In the genomic region with DNA sequence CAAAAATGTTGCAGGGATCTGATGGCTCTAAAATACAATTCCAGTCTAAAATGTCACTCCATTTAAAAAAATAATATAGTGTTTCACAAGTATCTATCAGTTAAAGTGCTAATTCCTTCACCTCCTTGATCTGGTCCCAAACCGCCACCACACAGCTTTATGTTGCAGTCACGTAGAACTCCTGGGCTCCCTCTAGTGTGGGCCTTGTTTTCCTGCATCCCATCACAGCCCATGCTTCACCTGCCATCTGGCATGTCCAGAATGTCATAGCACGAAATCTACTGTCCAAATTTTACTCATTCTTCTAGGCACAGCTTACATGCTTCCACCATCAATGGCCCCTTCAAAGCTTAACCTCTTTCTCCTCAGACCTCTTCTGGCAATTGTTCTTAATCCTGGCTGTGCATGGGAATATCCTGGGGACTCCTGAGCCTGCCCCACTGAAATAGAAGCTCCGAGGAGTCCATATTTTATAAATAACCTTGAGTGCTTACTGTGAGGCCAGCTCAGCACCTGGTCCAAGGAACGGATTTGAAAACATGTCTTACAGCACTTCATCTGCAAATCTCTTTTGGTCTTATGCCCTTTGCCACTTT, we compare ENCODE assay signal across 8 cellular contexts. TPM values are rescaled to one million over a fixed set of nuclear protein-coding genes. Genes with fewer than 3 reads are reported as not detected.
A peak's percentile ranks its signal among the peaks of the same experiment; 100 is the strongest.
DNase-seq lines count a peak whose midpoint lies in the region; ATAC-seq and TF ChIP-seq lines count a peak whose summit lies in the region.

No MANE protein-coding gene starts in this region.

- H3K4me3 Mint-ChIP-seq in osteocyte (ENCODE audit: unreplicated experiment) (no peak overlapping the region), T-helper 17 cell (no peak overlapping the region)

- DNase-seq in ELR (ENCODE audit: low read depth), result peak; percentile 56
- DNase-seq in GM23248, result peak; percentile 61
- peak; percentile 58 for DNase-seq in NCI-H2029 (lab: John Stamatoyannopoulos, UW)
- peak; percentile 19 for DNase-seq in mammary epithelial cell
- DNase-seq in osteocyte (ENCODE audit: extremely low spot score, unreplicated experiment), result no peak
- no peak for DNase-seq in T-helper 17 cell
- no peak for DNase-seq in aorta
- no peak for DNase-seq in inferior parietal cortex (ENCODE audit: extremely low spot score)

- no peaks in the 10 kb centered on the region for H3K9me2 ChIP-seq in GM23248 (ENCODE audit: insufficient read depth)

- H3K9me3 ChIP-seq in GM23248 (ENCODE audit: low read depth) (no peaks in the 10 kb centered on the region), mammary epithelial cell (replicated peaks; ENCODE audit: insufficient read depth, low read length) (no peaks in the 10 kb centered on the region), T-helper 17 cell (ENCODE audit: control insufficient read depth, low read length, poor library complexity, severe bottlenecking) (peaks cover 1% of the 10 kb centered on the region), aorta (ENCODE audit: control insufficient read depth, low read length) (no peaks in the 10 kb centered on the region)

- H3K4me1 Mint-ChIP-seq in osteocyte (ENCODE audit: unreplicated experiment) (no peaks in the 10 kb centered on the region), T-helper 17 cell (no peaks in the 10 kb centered on the region)

- H3K27me3 ChIP-seq in GM23248 (replicated peaks; ENCODE audit: insufficient read depth) (no peaks in the 10 kb centered on the region), mammary epithelial cell (ENCODE audit: insufficient read depth, low read length) (no peaks in the 10 kb centered on the region), aorta (ENCODE audit: control insufficient read depth in 1 of 2, insufficient read depth in 2 of 2, low read length in 1 of 2) (peaks cover 0 to 3% of the 10 kb centered on the region in 2 donors)

- CTCF ChIA-PET in mammary epithelial cell (lab: Charles Lee; ENCODE audit: low non-redundant PET), result no interaction called here

- 19 to 28% methylated on average over 5 of the region's 5 CpGs for WGBS in GM23248 (ENCODE audit: low coverage in 1 of 2, low lambda C conversion rate in 2 of 2, missing lambda C conversion rate in 2 of 2), 2 experiments
- WGBS in mammary epithelial cell (ENCODE audit: low coverage, missing lambda C conversion rate), result 57% methylated on average over 5 of the region's 5 CpGs
- WGBS in aorta, 2 donors, result 46 to 65% methylated on average over 5 of the region's 5 CpGs

- no peak overlapping the region for H3K9ac ChIP-seq in GM23248
- no peak overlapping the region for H3K9ac ChIP-seq in mammary epithelial cell (ENCODE audit: insufficient read depth, low read length)

- H4K20me1 ChIP-seq in GM23248 (ENCODE audit: insufficient read depth) (no peaks in the 10 kb centered on the region), mammary epithelial cell (ENCODE audit: insufficient read depth, low read length) (no peaks in the 10 kb centered on the region)

- H3F3A ChIP-seq in GM23248 (ENCODE audit: insufficient read depth), result no peaks in the 10 kb centered on the region

- H3K4me1 ChIP-seq in GM23248 (ENCODE audit: insufficient read depth), result no peaks in the 10 kb centered on the region
- H3K4me1 ChIP-seq in mammary epithelial cell (ENCODE audit: insufficient read depth, low read length), result no peaks in the 10 kb centered on the region
- H3K4me1 ChIP-seq in aorta (ENCODE audit: control insufficient read depth in 1 of 2, insufficient read depth in 2 of 2, low read length in 2 of 2), result no peaks in the 10 kb centered on the region

- H2AFZ ChIP-seq in GM23248 (no peak overlapping the region), mammary epithelial cell (ENCODE audit: low read depth, low read length) (no peak overlapping the region)

- H3K4me2 ChIP-seq in GM23248 (ENCODE audit: unreplicated experiment) (no peak overlapping the region), mammary epithelial cell (ENCODE audit: insufficient read depth, low read depth, low read length) (no peak overlapping the region)

- H3K4me3 ChIP-seq in GM23248 (no peak overlapping the region), mammary epithelial cell (replicated peaks in 1 of 3; ENCODE audit: insufficient read depth in 1 of 3, low read depth in 2 of 3, low read length in 3 of 3) (no peak overlapping the region), aorta (ENCODE audit: low read length in 2 of 2) (no peak overlapping the region)

- intact Hi-C loops in mammary epithelial cell (cut with micrococcal nuclease), result loop anchor here (1.0 kb wide), 1 partner anchor 45 kb away; no protein-coding TSS in a partner anchor
- intact Hi-C loops in aorta (cut with DNase I), result no loop called here

- H3K27me3 Mint-ChIP-seq in osteocyte (ENCODE audit: unreplicated experiment) (peaks cover 2% of the 10 kb centered on the region), T-helper 17 cell (peaks cover 9% of the 10 kb centered on the region)

- ATAC-seq in T-helper 17 cell (no peak), aorta (ENCODE audit: low FRiP score) (no peak)

- peak; percentile 59 to 73 for TF ChIP-seq CTCF in mammary epithelial cell (conservative IDR thresholded peaks at IDR 0.05 in 1 of 2, IDR thresholded peaks at IDR 0.05 in 1 of 2; ENCODE audit: extremely low read depth in 1 of 2, insufficient read depth in 1 of 2, low read depth in 1 of 2, low read length in 2 of 2)
- TF ChIP-seq CTCF in osteocyte (IDR thresholded peaks at IDR 0.05), result peak; percentile 57

- dilution Hi-C loops in mammary epithelial cell (cut with HindIII; ENCODE audit: low sequenced_read_pairs), result no loop called here

- H3K27ac Mint-ChIP-seq in osteocyte (ENCODE audit: unreplicated experiment) (no peak overlapping the region), T-helper 17 cell (no peak overlapping the region)

- H3K36me3 ChIP-seq in GM23248 (ENCODE audit: low read depth) (no peaks in the 10 kb centered on the region), mammary epithelial cell (ENCODE audit: insufficient read depth, low read length) (no peaks in the 10 kb centered on the region), aorta (ENCODE audit: control insufficient read depth in 1 of 2, insufficient read depth in 2 of 2, low read length in 1 of 2) (no peaks in the 10 kb centered on the region)

- H3K36me3 Mint-ChIP-seq in osteocyte (ENCODE audit: unreplicated experiment) (no peaks in the 10 kb centered on the region), T-helper 17 cell (ENCODE audit: low read depth) (no peaks in the 10 kb centered on the region)

- no peaks in the 10 kb centered on the region for H3K9me3 Mint-ChIP-seq in osteocyte (ENCODE audit: unreplicated experiment)

- H3K27ac ChIP-seq in GM23248 (no peak overlapping the region), mammary epithelial cell (ENCODE audit: insufficient read depth, low read depth, low read length) (no peak overlapping the region), aorta (ENCODE audit: low read depth in 1 of 2, low read length in 2 of 2) (no peak overlapping the region)

- H3K79me2 ChIP-seq in GM23248 (ENCODE audit: insufficient read depth) (no peaks in the 10 kb centered on the region), mammary epithelial cell (ENCODE audit: insufficient read depth, low read length) (no peaks in the 10 kb centered on the region)

- BruUV-seq in mammary epithelial cell (replicated peaks; lab: Mats Ljungman, UMichigan), result no TSS peak

- in situ Hi-C loops in GM23248 (cut with MboI), result loop anchor here (25.0 kb wide), 1 partner anchor 1516 kb away; no protein-coding TSS in a partner anchor
- in situ Hi-C loops in mammary epithelial cell (cut with MboI; ENCODE audit: low sequenced_read_pairs in 2 of 2), result no loop called here

RNA-seq across cellular contexts. Expression of gene FYB2, which starts 15.5 kb away (rescaled TPM):
- total RNA-seq in GM23248 (2014; rRNA removed; shearing (Covaris generic)), result not detected in 2 replicates
- polyA plus RNA-seq in GM23248 (2016; fragmentation: Nextera tagmentation; extraction: Ambion mirVana) (not detected in 2 replicates), mammary epithelial cell (not detected), aorta (1 to 10 TPM in 1 of 2 donors, not detected in 1; 1.5 TPM)
- total RNA-seq in mammary epithelial cell (not detected), osteocyte (not detected in 2 replicates), T-helper 17 cell (not detected), aorta (not detected)
- polyA minus RNA-seq in mammary epithelial cell, result not detected

RNA-seq across cellular contexts. Expression of gene C8A, which starts 50.9 kb away (rescaled TPM):
- total RNA-seq in GM23248 (2014; rRNA removed; shearing (Covaris generic)), result not detected in 2 replicates
- polyA plus RNA-seq in GM23248 (2016; fragmentation: Nextera tagmentation; extraction: Ambion mirVana), result not detected in 2 replicates
- total RNA-seq in mammary epithelial cell, result not detected
- polyA plus RNA-seq in mammary epithelial cell, result not detected
- polyA minus RNA-seq in mammary epithelial cell, result not detected
- total RNA-seq in osteocyte, result not detected in 2 replicates
- total RNA-seq in T-helper 17 cell, result not detected
- not detected for total RNA-seq in aorta
- polyA plus RNA-seq in aorta, result not detected

Comparison
In these comparisons a context has a peak if more than half of its experiments do, and no peak if none do; other contexts are left out.
1. DNase-seq: peak in ELR (single experiment), GM23248 (single experiment), NCI-H2029 (single experiment) and mammary epithelial cell (single experiment); none in osteocyte (single experiment), T-helper 17 cell (0 of 3), aorta (0 of 2) and inferior parietal cortex (single experiment).